ENCODE assay signal across 18 cellular contexts in genomic region chr17:82024859-82025258, GRCh38. TPM values are rescaled to one million over a fixed set of nuclear protein-coding genes. Genes with fewer than 3 reads are reported as not detected.
"Had no signal": no experiment of that assay in that cellular context is flagged by ENCODE, and none has a peak within 500 bp of the region (broad histone marks: within the 10 kb centered on the region; RNA-seq: fewer than 3 reads in every experiment).

No MANE protein-coding gene starts in this region.

- H3K9me3 ChIP-seq: ascending aorta, breast epithelium, thyroid gland had no signal

- H3K27ac ChIP-seq: ascending aorta, breast epithelium, thyroid gland had no signal

- H3K27me3 ChIP-seq: ascending aorta, breast epithelium, thyroid gland had no signal

- ATAC-seq: left ventricle myocardium superior; naive thymus-derived CD8-positive, alpha-beta T cell; stimulated activated memory B cell treated with anti-CD40 and anti-IgM and Interleukin-4, amounts not matched to agents 10 μg/mL and 1 μg/mL and 100 μg/mL, for 72 hours had no signal

- H3K36me3 ChIP-seq: ascending aorta, breast epithelium, thyroid gland had no signal

- H3K4me3 ChIP-seq: thyroid gland had no signal

- DNase-seq: activated CD4-positive, alpha-beta T cell treated with anti-CD3 and anti-CD28 coated beads, Interleukin-2, amount 50 U/mL, for 1 hour; activated CD8-positive, alpha-beta memory T cell treated with anti-CD3 and anti-CD28 coated beads for 24 hours; activated naive CD4-positive, alpha-beta T cell treated with Interleukin-2 at 50 U/mL for 16 hours; cerebellar nuclear complex; effector CD8-positive, alpha-beta T cell; foreskin fibroblast; glutamatergic neuron; kidney glomerular epithelial cell; left ventricle myocardium superior; mesenchymal stem cell; naive thymus-derived CD8-positive, alpha-beta T cell; nucleus accumbens; posterior cingulate gyrus; retina; thyroid gland had no signal

RNA-seq across cellular contexts. Expression of gene RAC3, which starts 6.6 kb away (rescaled TPM):
- total RNA-seq: ascending aorta had no signal
